In the genomic region with DNA sequence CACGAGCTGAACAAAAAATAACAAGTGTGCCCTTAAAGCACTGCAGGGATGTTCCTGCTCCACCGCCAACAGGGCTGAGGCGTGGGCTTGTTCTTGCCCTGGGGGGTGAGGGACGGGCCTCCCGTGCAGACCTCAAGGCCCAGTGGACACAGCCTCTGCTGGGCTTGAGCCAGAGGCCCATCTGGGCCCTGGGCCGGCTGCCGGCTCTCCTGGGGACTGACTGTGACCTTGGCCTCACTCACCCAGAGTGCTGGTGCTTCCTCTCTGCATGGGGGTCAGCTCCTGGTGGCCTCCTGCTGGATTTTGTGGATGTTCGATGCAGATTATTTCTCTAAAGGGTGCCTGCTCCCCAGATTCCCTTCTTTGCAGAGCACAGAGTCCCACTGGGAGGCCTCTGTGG, we compare ENCODE assay signal across 1 cellular context.
TF ChIP-seq lines count a peak whose summit lies in the region.

No MANE protein-coding gene starts in this region.

TF ChIP-seq in GM12878, 131 proteins besides CTCF, POLR2A, EP300 and RAD21:
- TF ChIP-seq NFYA (IDR thresholded peaks at IDR 0.05; ENCODE audit: borderline replicate concordance, low read depth, low read length), result no peak
- TF ChIP-seq STAT1 (conservative IDR thresholded peaks at IDR 0.05), result no peak
